ENCODE assay signal across 1 cellular context in the genomic region with DNA sequence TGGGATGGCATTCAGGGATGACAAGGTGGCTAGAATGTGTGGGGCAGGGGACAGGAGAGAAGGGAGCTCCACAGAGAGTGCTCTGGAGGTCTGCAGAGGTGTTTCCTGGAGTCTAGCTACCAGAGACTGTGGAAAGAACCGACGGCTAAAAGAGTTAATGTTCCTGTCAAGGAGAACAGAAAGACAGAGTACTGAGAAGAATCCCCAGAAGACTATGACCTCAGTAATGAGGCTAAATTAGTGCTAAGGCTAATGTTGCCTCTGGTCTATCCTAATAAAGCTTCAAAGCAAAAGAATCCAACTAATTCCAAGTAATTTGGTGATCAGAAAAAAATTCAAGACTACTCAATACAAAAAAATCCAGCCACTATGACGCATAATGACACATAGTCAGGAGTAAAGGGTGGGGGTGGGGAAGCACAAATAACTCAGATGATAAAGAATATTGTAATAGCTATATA.
TF ChIP-seq lines count a peak whose summit lies in the region.

No MANE protein-coding gene starts in this region.

TF ChIP-seq in H1, 55 proteins besides CTCF, POLR2A, EP300 and RAD21 (continued from another document):
- TF ChIP-seq PHF8 (conservative IDR thresholded peaks at IDR 0.05; ENCODE audit: low read depth, low read length) (no peak), KDM4A (IDR thresholded peaks at IDR 0.05; ENCODE audit: low read depth, low read length, severe bottlenecking) (no peak), TEAD4 (IDR thresholded peaks at IDR 0.05; ENCODE audit: low read depth, low read length) (no peak), MAFK (IDR thresholded peaks at IDR 0.05; ENCODE audit: low read depth, low read length) (no peak), ZNF274 (IDR thresholded peaks at IDR 0.05; ENCODE audit: borderline replicate concordance, extremely low read depth, low read length) (no peak), JUN (IDR thresholded peaks at IDR 0.05; ENCODE audit: low read depth, low read length) (no peak), SRF (IDR thresholded peaks at IDR 0.05; ENCODE audit: low read depth, low read length) (no peak), TCF12 (IDR thresholded peaks at IDR 0.05; ENCODE audit: low read depth, low read length) (no peak), CREB1 (IDR thresholded peaks at IDR 0.05) (no peak), CHD1 (IDR thresholded peaks at IDR 0.05; ENCODE audit: low read depth, low read length) (no peak)
- TF ChIP-seq, protein P1, sequence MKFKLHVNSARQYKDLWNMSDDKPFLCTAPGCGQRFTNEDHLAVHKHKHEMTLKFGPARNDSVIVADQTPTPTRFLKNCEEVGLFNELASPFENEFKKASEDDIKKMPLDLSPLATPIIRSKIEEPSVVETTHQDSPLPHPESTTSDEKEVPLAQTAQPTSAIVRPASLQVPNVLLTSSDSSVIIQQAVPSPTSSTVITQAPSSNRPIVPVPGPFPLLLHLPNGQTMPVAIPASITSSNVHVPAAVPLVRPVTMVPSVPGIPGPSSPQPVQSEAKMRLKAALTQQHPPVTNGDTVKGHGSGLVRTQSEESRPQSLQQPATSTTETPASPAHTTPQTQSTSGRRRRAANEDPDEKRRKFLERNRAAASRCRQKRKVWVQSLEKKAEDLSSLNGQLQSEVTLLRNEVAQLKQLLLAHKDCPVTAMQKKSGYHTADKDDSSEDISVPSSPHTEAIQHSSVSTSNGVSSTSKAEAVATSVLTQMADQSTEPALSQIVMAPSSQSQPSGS (IDR thresholded peaks at IDR 0.05; ENCODE audit: low read length): no peak
- TF ChIP-seq, protein P2, sequence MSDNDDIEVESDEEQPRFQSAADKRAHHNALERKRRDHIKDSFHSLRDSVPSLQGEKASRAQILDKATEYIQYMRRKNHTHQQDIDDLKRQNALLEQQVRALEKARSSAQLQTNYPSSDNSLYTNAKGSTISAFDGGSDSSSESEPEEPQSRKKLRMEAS (IDR thresholded peaks at IDR 0.05): no peak
TF ChIP-seq in H1: peak in this region for 0.
